ENCODE assay signal across 1 cellular context in the genomic region with DNA sequence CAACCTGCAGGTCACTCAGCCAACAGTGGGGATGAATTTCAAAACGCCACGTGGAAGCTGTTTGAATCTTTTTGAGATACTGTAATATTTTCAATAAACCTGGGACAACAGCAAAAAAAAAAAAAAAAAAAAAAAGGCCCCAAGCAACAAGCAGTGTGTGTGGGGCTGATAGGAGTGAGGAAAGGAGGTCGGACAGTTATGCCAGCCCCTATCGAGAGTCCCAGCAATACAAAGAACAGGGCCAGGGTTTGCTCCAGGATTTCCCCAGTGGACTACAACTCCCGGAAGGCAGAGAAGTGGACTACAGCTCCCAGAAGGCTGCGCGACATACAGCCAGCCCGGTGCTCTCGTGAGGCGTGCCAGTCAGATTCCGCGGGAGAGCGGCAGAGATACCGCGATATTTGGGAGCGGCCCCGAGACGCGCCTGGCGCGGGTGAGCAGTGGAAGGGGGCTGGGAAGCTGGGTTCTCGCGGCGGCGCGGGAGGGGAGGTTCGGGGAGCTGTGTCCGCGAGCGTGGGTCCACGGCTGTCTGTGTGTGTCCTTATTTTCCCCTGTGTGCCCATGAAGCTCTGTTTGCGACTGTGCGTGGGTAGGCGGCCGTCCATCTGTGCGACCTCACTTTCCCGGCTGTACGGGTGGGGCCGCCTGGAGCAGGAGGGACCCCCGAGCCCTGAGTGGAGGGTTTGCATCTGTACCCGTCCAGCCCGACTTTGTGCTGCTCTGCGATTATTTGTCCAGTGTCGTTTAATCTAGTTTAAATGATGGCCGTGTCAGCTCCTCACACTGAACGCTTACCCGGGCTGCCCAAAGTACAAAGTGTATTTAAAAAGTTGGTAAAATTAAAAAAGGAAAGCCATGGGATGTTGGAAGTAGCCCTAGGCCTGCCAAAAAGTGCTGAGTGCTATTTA.
TF ChIP-seq lines count a peak whose summit lies in the region.

A gene with protein sequence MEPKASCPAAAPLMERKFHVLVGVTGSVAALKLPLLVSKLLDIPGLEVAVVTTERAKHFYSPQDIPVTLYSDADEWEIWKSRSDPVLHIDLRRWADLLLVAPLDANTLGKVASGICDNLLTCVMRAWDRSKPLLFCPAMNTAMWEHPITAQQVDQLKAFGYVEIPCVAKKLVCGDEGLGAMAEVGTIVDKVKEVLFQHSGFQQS (plus strand): TSS at position 397 of the 908 bp plus-strand sequence. CDS start 4,729 bp downstream, outside the sequence.

TF ChIP-seq in HepG2, 621 proteins besides CTCF, POLR2A, EP300 and RAD21 (continued from another document and continues in another):
- TF ChIP-seq, protein P1, sequence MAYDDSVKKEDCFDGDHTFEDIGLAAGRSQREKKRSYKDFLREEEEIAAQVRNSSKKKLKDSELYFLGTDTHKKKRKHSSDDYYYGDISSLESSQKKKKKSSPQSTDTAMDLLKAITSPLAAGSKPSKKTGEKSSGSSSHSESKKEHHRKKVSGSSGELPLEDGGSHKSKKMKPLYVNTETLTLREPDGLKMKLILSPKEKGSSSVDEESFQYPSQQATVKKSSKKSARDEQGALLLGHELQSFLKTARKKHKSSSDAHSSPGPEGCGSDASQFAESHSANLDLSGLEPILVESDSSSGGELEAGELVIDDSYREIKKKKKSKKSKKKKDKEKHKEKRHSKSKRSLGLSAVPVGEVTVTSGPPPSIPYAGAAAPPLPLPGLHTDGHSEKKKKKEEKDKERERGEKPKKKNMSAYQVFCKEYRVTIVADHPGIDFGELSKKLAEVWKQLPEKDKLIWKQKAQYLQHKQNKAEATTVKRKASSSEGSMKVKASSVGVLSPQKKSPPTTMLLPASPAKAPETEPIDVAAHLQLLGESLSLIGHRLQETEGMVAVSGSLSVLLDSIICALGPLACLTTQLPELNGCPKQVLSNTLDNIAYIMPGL (CRISPR knock-in tag; IDR thresholded peaks at IDR 0.05; ENCODE audit: borderline replicate concordance in 1 of 2, low read depth in 1 of 2) = peak; percentile 70 to 81; a peak in 3 of 4 replicates
- 0 out of 2 replicates have a peak, but pooled peaks have one; percentile 41 for TF ChIP-seq ZNF224 (CRISPR knock-in tag; IDR thresholded peaks at IDR 0.05)
- peak in 1 of 2 experiments; percentile 77; a peak in 1 of 4 replicates for TF ChIP-seq KLF16 (CRISPR knock-in tag; IDR thresholded peaks at IDR 0.05)
- TF ChIP-seq, protein P2, sequence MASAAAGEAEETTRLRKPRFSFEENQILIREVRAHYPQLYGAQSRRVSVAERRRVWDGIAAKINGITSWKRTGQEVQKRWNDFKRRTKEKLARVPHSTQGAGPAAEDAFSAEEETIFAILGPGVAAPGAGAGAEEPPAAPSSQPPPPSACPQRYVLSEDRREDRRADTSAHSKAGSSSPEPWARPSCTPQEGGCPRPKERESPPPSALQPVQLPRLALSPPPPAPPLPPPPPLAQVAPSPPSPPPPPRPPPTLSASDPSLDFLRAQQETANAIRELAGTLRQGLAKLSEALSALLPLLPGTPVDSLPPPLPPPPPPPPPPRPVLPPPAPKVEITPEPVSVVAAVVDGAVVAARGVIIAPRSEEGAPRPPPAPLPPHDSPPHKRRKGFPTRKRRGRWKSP (CRISPR knock-in tag; IDR thresholded peaks at IDR 0.05) = no peak
- TF ChIP-seq ZFP41 (CRISPR knock-in tag; IDR thresholded peaks at IDR 0.05; ENCODE audit: borderline replicate concordance) = no peak
- no peak for TF ChIP-seq ELF4 (CRISPR knock-in tag; IDR thresholded peaks at IDR 0.05; ENCODE audit: borderline replicate concordance)
- TF ChIP-seq ZNF891 (CRISPR knock-in tag; IDR thresholded peaks at IDR 0.05) = peak; percentile 70; the same call in 1 of the 2 replicates
- 0 out of 2 replicates have a peak, but pooled peaks have one; percentile 24 for TF ChIP-seq ZNF556 (CRISPR knock-in tag; IDR thresholded peaks at IDR 0.05; ENCODE audit: borderline replicate concordance)
- TF ChIP-seq, protein P3, sequence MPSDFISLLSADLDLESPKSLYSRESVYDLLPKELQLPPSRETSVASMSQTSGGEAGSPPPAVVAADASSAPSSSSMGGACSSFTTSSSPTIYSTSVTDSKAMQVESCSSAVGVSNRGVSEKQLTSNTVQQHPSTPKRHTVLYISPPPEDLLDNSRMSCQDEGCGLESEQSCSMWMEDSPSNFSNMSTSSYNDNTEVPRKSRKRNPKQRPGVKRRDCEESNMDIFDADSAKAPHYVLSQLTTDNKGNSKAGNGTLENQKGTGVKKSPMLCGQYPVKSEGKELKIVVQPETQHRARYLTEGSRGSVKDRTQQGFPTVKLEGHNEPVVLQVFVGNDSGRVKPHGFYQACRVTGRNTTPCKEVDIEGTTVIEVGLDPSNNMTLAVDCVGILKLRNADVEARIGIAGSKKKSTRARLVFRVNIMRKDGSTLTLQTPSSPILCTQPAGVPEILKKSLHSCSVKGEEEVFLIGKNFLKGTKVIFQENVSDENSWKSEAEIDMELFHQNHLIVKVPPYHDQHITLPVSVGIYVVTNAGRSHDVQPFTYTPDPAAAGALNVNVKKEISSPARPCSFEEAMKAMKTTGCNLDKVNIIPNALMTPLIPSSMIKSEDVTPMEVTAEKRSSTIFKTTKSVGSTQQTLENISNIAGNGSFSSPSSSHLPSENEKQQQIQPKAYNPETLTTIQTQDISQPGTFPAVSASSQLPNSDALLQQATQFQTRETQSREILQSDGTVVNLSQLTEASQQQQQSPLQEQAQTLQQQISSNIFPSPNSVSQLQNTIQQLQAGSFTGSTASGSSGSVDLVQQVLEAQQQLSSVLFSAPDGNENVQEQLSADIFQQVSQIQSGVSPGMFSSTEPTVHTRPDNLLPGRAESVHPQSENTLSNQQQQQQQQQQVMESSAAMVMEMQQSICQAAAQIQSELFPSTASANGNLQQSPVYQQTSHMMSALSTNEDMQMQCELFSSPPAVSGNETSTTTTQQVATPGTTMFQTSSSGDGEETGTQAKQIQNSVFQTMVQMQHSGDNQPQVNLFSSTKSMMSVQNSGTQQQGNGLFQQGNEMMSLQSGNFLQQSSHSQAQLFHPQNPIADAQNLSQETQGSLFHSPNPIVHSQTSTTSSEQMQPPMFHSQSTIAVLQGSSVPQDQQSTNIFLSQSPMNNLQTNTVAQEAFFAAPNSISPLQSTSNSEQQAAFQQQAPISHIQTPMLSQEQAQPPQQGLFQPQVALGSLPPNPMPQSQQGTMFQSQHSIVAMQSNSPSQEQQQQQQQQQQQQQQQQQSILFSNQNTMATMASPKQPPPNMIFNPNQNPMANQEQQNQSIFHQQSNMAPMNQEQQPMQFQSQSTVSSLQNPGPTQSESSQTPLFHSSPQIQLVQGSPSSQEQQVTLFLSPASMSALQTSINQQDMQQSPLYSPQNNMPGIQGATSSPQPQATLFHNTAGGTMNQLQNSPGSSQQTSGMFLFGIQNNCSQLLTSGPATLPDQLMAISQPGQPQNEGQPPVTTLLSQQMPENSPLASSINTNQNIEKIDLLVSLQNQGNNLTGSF (CRISPR knock-in tag; IDR thresholded peaks at IDR 0.05) = peak; percentile 63; the same call in 1 of the 2 replicates
- TF ChIP-seq SOX5 (CRISPR knock-in tag; IDR thresholded peaks at IDR 0.05; ENCODE audit: borderline replicate concordance) = peak; percentile 12; the same call in 1 of the 2 replicates
- TF ChIP-seq, protein P4, sequence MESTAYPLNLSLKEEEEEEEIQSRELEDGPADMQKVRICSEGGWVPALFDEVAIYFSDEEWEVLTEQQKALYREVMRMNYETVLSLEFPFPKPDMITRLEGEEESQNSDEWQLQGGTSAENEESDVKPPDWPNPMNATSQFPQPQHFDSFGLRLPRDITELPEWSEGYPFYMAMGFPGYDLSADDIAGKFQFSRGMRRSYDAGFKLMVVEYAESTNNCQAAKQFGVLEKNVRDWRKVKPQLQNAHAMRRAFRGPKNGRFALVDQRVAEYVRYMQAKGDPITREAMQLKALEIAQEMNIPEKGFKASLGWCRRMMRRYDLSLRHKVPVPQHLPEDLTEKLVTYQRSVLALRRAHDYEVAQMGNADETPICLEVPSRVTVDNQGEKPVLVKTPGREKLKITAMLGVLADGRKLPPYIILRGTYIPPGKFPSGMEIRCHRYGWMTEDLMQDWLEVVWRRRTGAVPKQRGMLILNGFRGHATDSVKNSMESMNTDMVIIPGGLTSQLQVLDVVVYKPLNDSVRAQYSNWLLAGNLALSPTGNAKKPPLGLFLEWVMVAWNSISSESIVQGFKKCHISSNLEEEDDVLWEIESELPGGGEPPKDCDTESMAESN (CRISPR knock-in tag; conservative IDR thresholded peaks at IDR 0.05) = no peak; the same call in 1 of the 2 replicates
- TF ChIP-seq, protein P5, sequence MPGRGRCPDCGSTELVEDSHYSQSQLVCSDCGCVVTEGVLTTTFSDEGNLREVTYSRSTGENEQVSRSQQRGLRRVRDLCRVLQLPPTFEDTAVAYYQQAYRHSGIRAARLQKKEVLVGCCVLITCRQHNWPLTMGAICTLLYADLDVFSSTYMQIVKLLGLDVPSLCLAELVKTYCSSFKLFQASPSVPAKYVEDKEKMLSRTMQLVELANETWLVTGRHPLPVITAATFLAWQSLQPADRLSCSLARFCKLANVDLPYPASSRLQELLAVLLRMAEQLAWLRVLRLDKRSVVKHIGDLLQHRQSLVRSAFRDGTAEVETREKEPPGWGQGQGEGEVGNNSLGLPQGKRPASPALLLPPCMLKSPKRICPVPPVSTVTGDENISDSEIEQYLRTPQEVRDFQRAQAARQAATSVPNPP (CRISPR knock-in tag; IDR thresholded peaks at IDR 0.05) = peak; percentile 64; the same call in 1 of the 2 replicates
- TF ChIP-seq KAT7 (CRISPR knock-in tag; IDR thresholded peaks at IDR 0.05; ENCODE audit: borderline replicate concordance) = peak; percentile 79; the same call in 1 of the 2 replicates
- TF ChIP-seq NFATC3 (CRISPR knock-in tag; IDR thresholded peaks at IDR 0.05) = no peak
- TF ChIP-seq, protein P6, sequence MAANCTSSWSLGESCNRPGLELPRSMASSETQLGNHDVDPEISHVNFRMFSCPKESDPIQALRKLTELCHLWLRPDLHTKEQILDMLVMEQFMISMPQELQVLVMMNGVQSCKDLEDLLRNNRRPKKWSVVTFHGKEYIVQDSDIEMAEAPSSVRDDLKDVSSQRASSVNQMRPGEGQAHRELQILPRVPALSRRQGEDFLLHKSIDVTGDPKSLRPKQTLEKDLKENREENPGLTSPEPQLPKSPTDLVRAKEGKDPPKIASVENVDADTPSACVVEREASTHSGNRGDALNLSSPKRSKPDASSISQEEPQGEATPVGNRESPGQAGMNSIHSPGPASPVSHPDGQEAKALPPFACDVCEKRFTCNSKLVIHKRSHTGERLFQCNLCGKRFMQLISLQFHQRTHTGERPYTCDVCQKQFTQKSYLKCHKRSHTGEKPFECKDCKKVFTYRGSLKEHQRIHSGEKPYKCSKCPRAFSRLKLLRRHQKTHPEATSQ (CRISPR knock-in tag; IDR thresholded peaks at IDR 0.05; ENCODE audit: borderline replicate concordance) = peak; percentile 67; the same call in 1 of the 2 replicates
- no peak for TF ChIP-seq KLF13 (CRISPR knock-in tag; IDR thresholded peaks at IDR 0.05)
- TF ChIP-seq SUZ12 (IDR thresholded peaks at IDR 0.05; ENCODE audit: low read depth, low read length) = peak; percentile 85
- peak; percentile 73 for TF ChIP-seq ASH2L (IDR thresholded peaks at IDR 0.05; ENCODE audit: insufficient read length, low read depth, low read length)
- no peak for TF ChIP-seq ZFYVE20 (CRISPR knock-in tag; IDR thresholded peaks at IDR 0.05; ENCODE audit: borderline replicate concordance, low read depth)
- peak; percentile 88 for TF ChIP-seq ZNF883 (CRISPR knock-in tag; IDR thresholded peaks at IDR 0.05; ENCODE audit: not compliant biosample characterization)
- TF ChIP-seq KLF15 (CRISPR knock-in tag; IDR thresholded peaks at IDR 0.05; ENCODE audit: borderline replicate concordance) = no peak
- TF ChIP-seq, protein P7, sequence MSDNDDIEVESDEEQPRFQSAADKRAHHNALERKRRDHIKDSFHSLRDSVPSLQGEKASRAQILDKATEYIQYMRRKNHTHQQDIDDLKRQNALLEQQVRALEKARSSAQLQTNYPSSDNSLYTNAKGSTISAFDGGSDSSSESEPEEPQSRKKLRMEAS (IDR thresholded peaks at IDR 0.05) = peak; percentile 71
- TF ChIP-seq TEAD3 (CRISPR knock-in tag; optimal IDR thresholded peaks at IDR 0.05; ENCODE audit: borderline replicate concordance) = peak; percentile 89
- TF ChIP-seq, protein P8, sequence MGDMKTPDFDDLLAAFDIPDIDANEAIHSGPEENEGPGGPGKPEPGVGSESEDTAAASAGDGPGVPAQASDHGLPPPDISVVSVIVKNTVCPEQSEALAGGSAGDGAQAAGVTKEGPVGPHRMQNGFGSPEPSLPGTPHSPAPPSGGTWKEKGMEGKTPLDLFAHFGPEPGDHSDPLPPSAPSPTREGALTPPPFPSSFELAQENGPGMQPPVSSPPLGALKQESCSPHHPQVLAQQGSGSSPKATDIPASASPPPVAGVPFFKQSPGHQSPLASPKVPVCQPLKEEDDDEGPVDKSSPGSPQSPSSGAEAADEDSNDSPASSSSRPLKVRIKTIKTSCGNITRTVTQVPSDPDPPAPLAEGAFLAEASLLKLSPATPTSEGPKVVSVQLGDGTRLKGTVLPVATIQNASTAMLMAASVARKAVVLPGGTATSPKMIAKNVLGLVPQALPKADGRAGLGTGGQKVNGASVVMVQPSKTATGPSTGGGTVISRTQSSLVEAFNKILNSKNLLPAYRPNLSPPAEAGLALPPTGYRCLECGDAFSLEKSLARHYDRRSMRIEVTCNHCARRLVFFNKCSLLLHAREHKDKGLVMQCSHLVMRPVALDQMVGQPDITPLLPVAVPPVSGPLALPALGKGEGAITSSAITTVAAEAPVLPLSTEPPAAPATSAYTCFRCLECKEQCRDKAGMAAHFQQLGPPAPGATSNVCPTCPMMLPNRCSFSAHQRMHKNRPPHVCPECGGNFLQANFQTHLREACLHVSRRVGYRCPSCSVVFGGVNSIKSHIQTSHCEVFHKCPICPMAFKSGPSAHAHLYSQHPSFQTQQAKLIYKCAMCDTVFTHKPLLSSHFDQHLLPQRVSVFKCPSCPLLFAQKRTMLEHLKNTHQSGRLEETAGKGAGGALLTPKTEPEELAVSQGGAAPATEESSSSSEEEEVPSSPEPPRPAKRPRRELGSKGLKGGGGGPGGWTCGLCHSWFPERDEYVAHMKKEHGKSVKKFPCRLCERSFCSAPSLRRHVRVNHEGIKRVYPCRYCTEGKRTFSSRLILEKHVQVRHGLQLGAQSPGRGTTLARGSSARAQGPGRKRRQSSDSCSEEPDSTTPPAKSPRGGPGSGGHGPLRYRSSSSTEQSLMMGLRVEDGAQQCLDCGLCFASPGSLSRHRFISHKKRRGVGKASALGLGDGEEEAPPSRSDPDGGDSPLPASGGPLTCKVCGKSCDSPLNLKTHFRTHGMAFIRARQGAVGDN (CRISPR knock-in tag; IDR thresholded peaks at IDR 0.05) = peak; percentile 86
- 0 out of 2 replicates have a peak, but pooled peaks have one; percentile 67 for TF ChIP-seq HIVEP1 (CRISPR knock-in tag; IDR thresholded peaks at IDR 0.05)
- TF ChIP-seq AGO2 (optimal IDR thresholded peaks at IDR 0.05; ENCODE audit: low read depth, low read length) = peak; percentile 84
- peak; percentile 79; the same call in 1 of the 2 replicates for TF ChIP-seq ZNF569 (CRISPR knock-in tag; IDR thresholded peaks at IDR 0.05; ENCODE audit: borderline replicate concordance)
- peak; percentile 74; the same call in 1 of the 2 replicates for TF ChIP-seq HDAC1 (CRISPR knock-in tag; IDR thresholded peaks at IDR 0.05)
- TF ChIP-seq MIXL1 (CRISPR knock-in tag; IDR thresholded peaks at IDR 0.05) = 0 out of 2 replicates have a peak, but pooled peaks have one; percentile 46
- TF ChIP-seq CREB1 (IDR thresholded peaks at IDR 0.05) = peak; percentile 38; the same call in 1 of the 2 replicates
- TF ChIP-seq CREB1 (CRISPR knock-in tag; IDR thresholded peaks at IDR 0.05) = peak; percentile 70
- 0 out of 2 replicates have a peak, but pooled peaks have one; percentile 62 for TF ChIP-seq MAZ (IDR thresholded peaks at IDR 0.05; ENCODE audit: borderline replicate concordance, low read depth, low read length)
- TF ChIP-seq MAZ (CRISPR knock-in tag; IDR thresholded peaks at IDR 0.05; ENCODE audit: low read depth) = no peak
- TF ChIP-seq ZNF761 (CRISPR knock-in tag; conservative IDR thresholded peaks at IDR 0.05) = no peak
- 0 out of 2 replicates have a peak, but pooled peaks have one; percentile 8 for TF ChIP-seq SRF (IDR thresholded peaks at IDR 0.05; ENCODE audit: low read depth, low read length)
